Comparison of ENCODE assay signal across 33 cellular contexts in the genomic region with DNA sequence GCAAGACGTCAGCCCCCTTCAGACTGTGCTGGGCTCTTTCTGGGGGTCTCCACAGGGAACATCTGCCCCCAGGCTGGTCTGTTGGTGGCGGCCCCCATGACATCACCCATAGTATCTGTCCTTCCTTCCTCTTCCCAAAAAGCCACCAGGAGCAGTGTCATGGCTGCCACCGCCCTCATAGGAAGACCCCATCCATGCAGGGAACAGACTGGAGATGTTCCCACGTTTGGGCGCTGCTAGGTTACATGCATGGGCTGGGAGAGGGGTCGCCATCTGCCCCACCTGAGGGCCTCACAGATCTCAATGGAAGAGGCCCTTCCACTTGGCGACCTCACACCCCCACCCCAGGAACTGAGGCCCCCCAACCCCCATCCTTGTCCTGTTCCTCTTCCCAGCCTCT. TPM values are rescaled to one million over a fixed set of nuclear protein-coding genes. Genes with fewer than 3 reads are reported as not detected.
"Had no signal": no experiment of that assay in that cellular context is flagged by ENCODE, and none has a peak within 500 bp of the region (broad histone marks: within the 10 kb centered on the region; RNA-seq: fewer than 3 reads in every experiment).

No MANE protein-coding gene starts in this region.

- H3K4me1 ChIP-seq: suprapubic skin, testis, thyroid gland, tibial artery, tibial nerve, upper lobe of left lung, upper lobe of right lung, uterus, vagina had no signal

- H3K4me3 ChIP-seq: suprapubic skin, testis, thoracic aorta, thyroid gland, tibial artery, tibial nerve, transverse colon, upper lobe of left lung, upper lobe of right lung, uterus, vagina had no signal

- DNase-seq: stimulated activated CD4-positive, alpha-beta T cell treated with anti-CD3 and anti-CD28 coated beads, Interleukin-2, amount 100 ng/mL, for 48 hours; stimulated activated CD4-positive, alpha-beta T cell treated with anti-CD3 and anti-CD28 coated beads, Interleukin-4, amount 100 ng/mL, for 1 hour; stimulated activated CD4-positive, alpha-beta T cell treated with anti-CD3 and anti-CD28 coated beads, Interleukin-4, amount 100 ng/mL, for 24 hours; stimulated activated CD4-positive, alpha-beta T cell treated with anti-CD3 and anti-CD28 coated beads, Interleukin-4, amount 100 ng/mL, for 4 hours; stimulated activated CD8-positive, alpha-beta memory T cell treated with anti-CD3 and anti-CD28 coated beads, Interleukin-4, amount 100 ng/mL, for 48 hours; stimulated activated naive B cell treated with anti-CD40 and anti-IgM and Interleukin-4, amounts not matched to agents 10 μg/mL and 1 μg/mL and 100 μg/mL, for 72 hours; stimulated activated naive CD4-positive, alpha-beta T cell; stimulated activated naive CD4-positive, alpha-beta T cell treated with Interleukin-2 at 50 U/mL for 16 hours; stimulated activated naive CD8-positive, alpha-beta T cell treated with anti-CD3 and anti-CD28 coated beads, Interleukin-15, amount 100 ng/mL, for 72 hours; stimulated activated naive CD8-positive, alpha-beta T cell treated with anti-CD3 and anti-CD28 coated beads, Interleukin-15, Interleukin-2, amounts not matched to agents 100 U/mL and 50 U/mL, for 24 hours; substantia nigra; thyroid gland; tibial artery; trophoblast cell; upper lobe of right lung; uterus had no signal

- H3K4me3 Mint-ChIP-seq: stimulated activated effector memory CD8-positive, alpha-beta T cell treated with anti-CD3 and anti-CD28 coated beads, Interleukin-12 subunit alpha, Interleukin-12 subunit beta, amount 100 ng/mL, for 72 hours; stimulated activated memory B cell treated with anti-CD40 and anti-IgM and Interleukin-4, amounts not matched to agents 10 μg/mL and 1 μg/mL and 100 μg/mL, for 72 hours; stimulated activated naive B cell treated with anti-CD40 and anti-IgM and Interleukin-4, amounts not matched to agents 10 μg/mL and 1 μg/mL and 100 μg/mL, for 72 hours; stimulated activated naive CD8-positive, alpha-beta T cell treated with anti-CD3 and anti-CD28 coated beads, Interleukin-15, amount 100 ng/mL, for 72 hours; stimulated activated naive CD8-positive, alpha-beta T cell treated with anti-CD3 and anti-CD28 coated beads, Interleukin-15, Interleukin-2, amounts not matched to agents 100 ng/mL and 50 ng/mL, for 24 hours; type B pancreatic cell had no signal

- FAIRE-seq: urothelium cell line had no signal

- ATAC-seq: stimulated activated effector memory CD8-positive, alpha-beta T cell treated with anti-CD3 and anti-CD28 coated beads, Interleukin-12 subunit alpha, Interleukin-12 subunit beta, amount 100 ng/mL, for 72 hours; stimulated activated memory B cell treated with anti-CD40 and anti-IgM and Interleukin-4, amounts not matched to agents 10 μg/mL and 1 μg/mL and 100 μg/mL, for 72 hours; stimulated activated naive B cell treated with anti-CD40 and anti-IgM and Interleukin-4, amounts not matched to agents 10 μg/mL and 1 μg/mL and 100 μg/mL, for 72 hours; stimulated activated naive CD8-positive, alpha-beta T cell treated with anti-CD3 and anti-CD28 coated beads, Interleukin-15, amount 100 ng/mL, for 72 hours; stimulated activated naive CD8-positive, alpha-beta T cell treated with anti-CD3 and anti-CD28 coated beads, Interleukin-15, Interleukin-2, amounts not matched to agents 100 U/mL and 50 U/mL, for 24 hours; upper lobe of right lung had no signal

- H3K9me3 ChIP-seq: suprapubic skin, testis, thoracic aorta, thyroid gland, tibial artery, tibial nerve, transverse colon, upper lobe of left lung, upper lobe of right lung, uterus, vagina had no signal

- H3K27ac ChIP-seq: suprapubic skin, testis, thoracic aorta, thyroid gland, tibial artery, tibial nerve, transverse colon, upper lobe of left lung, upper lobe of right lung, uterus, vagina had no signal

- H3K36me3 ChIP-seq: suprapubic skin, thoracic aorta, thyroid gland, tibial artery, tibial nerve, transverse colon, upper lobe of left lung, upper lobe of right lung, uterus, vagina had no signal

- H3K27ac Mint-ChIP-seq: stimulated activated effector memory CD8-positive, alpha-beta T cell treated with anti-CD3 and anti-CD28 coated beads, Interleukin-12 subunit alpha, Interleukin-12 subunit beta, amount 100 ng/mL, for 72 hours; stimulated activated memory B cell treated with anti-CD40 and anti-IgM and Interleukin-4, amounts not matched to agents 10 μg/mL and 1 μg/mL and 100 μg/mL, for 72 hours; stimulated activated naive B cell treated with anti-CD40 and anti-IgM and Interleukin-4, amounts not matched to agents 10 μg/mL and 1 μg/mL and 100 μg/mL, for 72 hours; stimulated activated naive CD8-positive, alpha-beta T cell treated with anti-CD3 and anti-CD28 coated beads, Interleukin-15, Interleukin-2, amounts not matched to agents 100 ng/mL and 50 ng/mL, for 24 hours; type B pancreatic cell had no signal

- H3K27me3 ChIP-seq: testis, thyroid gland, uterus, vagina had no signal

RNA-seq across cellular contexts. Expression of a gene that starts 5.1 kb away (rescaled TPM):
- total RNA-seq: subcutaneous adipose tissue, suprapubic skin, temporal lobe, thoracic aorta, tibial nerve, transverse colon, upper lobe of left lung, upper lobe of right lung, ureter, urinary bladder, uterus, vagina had no signal
- polyA plus RNA-seq: thymus, urinary bladder had no signal
